Comparison of ENCODE assay signal across 37 cellular contexts in the genomic region with DNA sequence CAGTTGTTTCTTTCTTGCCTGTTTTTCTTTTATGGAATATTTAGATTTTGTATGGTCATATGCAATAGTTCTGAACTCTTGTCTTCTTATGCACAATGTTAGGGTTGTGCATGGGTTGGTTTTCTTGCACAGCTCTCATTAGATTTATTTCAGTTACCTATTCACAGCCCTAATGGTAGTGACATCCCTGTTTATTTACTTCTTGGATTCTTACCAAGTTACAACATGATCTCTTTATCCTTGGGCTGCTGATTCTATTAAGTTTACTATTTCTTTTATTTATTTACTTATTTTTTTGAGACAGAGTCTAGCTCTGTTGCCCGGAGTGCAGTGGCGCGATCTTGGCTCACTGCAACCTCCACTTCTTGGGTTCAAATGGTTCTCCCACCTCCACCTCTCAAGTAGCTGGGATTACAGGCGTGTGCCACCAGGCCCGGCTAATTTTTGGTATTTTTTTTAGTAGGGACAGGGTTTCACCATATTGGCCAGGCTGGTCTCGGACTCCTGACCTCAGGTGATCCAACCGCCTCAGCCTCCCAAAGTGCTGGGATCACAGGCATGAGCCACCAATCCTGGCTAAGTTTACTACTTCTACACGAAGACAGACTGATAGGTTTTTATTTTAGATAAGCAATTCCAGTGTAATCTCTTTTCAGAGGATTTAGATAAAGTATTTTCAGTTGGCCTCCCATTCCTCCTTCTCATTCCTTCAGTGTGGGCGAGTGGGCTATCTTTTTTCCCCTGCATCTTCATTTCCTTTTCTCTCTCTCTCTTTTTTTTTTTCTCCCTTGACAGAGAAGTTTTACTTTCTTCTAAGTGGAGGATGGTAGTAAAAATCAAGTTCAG.
DNase-seq lines count a peak whose midpoint lies in the region; ATAC-seq, FAIRE-seq and TF ChIP-seq lines count a peak whose summit lies in the region.
"Had no signal": no experiment of that assay in that cellular context is flagged by ENCODE, and none has a peak within 500 bp of the region (broad histone marks: within the 10 kb centered on the region; RNA-seq: fewer than 3 reads in every experiment).

No MANE protein-coding gene starts in this region.

- H3K4me3 Mint-ChIP-seq in GM23338 (no peak overlapping the region), osteocyte (ENCODE audit: unreplicated experiment) (no peak overlapping the region)
- H3K4me3 Mint-ChIP-seq: activated naive CD4-positive, alpha-beta T cell treated with anti-CD3 and anti-CD28 coated beads for 36 hours; activated T-cell treated with anti-CD3 and anti-CD28 coated beads, Interleukin-2, amount 50 U/mL, for 72 hours; HFFc6; neural crest cell had no signal

- POLR2A ChIA-PET in K562 (lab: Yijun Ruan, JAX) = interaction anchor here (0.7 to 1.4 kb wide), 2 partner anchors 9 to 21 kb away, joined by 3 to 5 read pairs; no protein-coding TSS in a partner anchor

- H4K20me1 ChIP-seq in GM23338 (replicated peaks; ENCODE audit: insufficient read depth) (no peaks in the 10 kb centered on the region), K562 (replicated peaks; ENCODE audit: control insufficient read depth, insufficient read depth, low read length) (no peaks in the 10 kb centered on the region)

- BruUV-seq in K562 (replicated peaks; lab: Mats Ljungman, UMichigan) = no TSS peak

- CTCF ChIA-PET in K562 (lab: Yijun Ruan, JAX; ENCODE audit: low intra/inter-chr PET ratio) = no interaction called here

- in situ Hi-C loops in K562 (cut with MboI) = no loop called here

- H3K4me1 Mint-ChIP-seq in GM23338 (peaks cover 61% of the 10 kb centered on the region), osteocyte (ENCODE audit: unreplicated experiment) (peaks cover 81% of the 10 kb centered on the region)

- H2AFZ ChIP-seq in GM23338 (no peak overlapping the region), K562 (ENCODE audit: low read depth, low read length) (no peak overlapping the region)
- H2AFZ ChIP-seq: parathyroid adenoma had no signal

- WGBS in K562 (ENCODE audit: insufficient coverage, low coverage, missing lambda C conversion rate) = 47% methylated on average over 6 of the region's 9 CpGs

- H3F3A ChIP-seq in GM23338 (replicated peaks; ENCODE audit: low read depth) = no peaks in the 10 kb centered on the region

- no peaks in the 10 kb centered on the region for H3K9me3 Mint-ChIP-seq in GM23338
- no peaks in the 10 kb centered on the region for H3K9me3 Mint-ChIP-seq in osteocyte (ENCODE audit: unreplicated experiment)
- H3K9me3 Mint-ChIP-seq: activated naive CD4-positive, alpha-beta T cell treated with anti-CD3 and anti-CD28 coated beads for 36 hours; activated T-cell treated with anti-CD3 and anti-CD28 coated beads, Interleukin-2, amount 50 U/mL, for 72 hours; brain; HFFc6; neural crest cell had no signal

- TF ChIP-seq POLR2A in K562 (conservative IDR thresholded peaks at IDR 0.05) = no peak

- H3K79me2 ChIP-seq in GM23338 (replicated peaks; ENCODE audit: insufficient read depth) = peaks cover 14% of the 10 kb centered on the region; the same call in 1 of the 2 replicates
- no peaks in the 10 kb centered on the region for H3K79me2 ChIP-seq in K562 (ENCODE audit: control insufficient read depth, insufficient read depth, low read length)
- H3K79me2 ChIP-seq: parathyroid adenoma had no signal

- TF ChIP-seq CTCF in GM23338 (conservative IDR thresholded peaks at IDR 0.05; ENCODE audit: low read depth in 2 of 2) (no peak), K562 (IDR thresholded peaks at IDR 0.05 in 2 of 3, conservative IDR thresholded peaks at IDR 0.05 in 1 of 3; ENCODE audit: insufficient read depth in 2 of 3, low read depth in 1 of 3, low read length in 3 of 3) (no peak), osteocyte (IDR thresholded peaks at IDR 0.05) (no peak)

- H3K27ac ChIP-seq in GM23338 (ENCODE audit: low read depth) (no peak overlapping the region; the same call in 1 of the 2 replicates), K562 (ENCODE audit: extremely low read depth, low read depth, low read length) (no peak overlapping the region; the same call in 2 of the 3 replicates)
- H3K27ac ChIP-seq: foreskin keratinocyte, HL-60, parathyroid adenoma had no signal

- no peaks in the 10 kb centered on the region for H3K9me3 ChIP-seq in K562 (replicated peaks; ENCODE audit: control insufficient read depth, insufficient read depth, low read depth, low read length)
- H3K9me3 ChIP-seq: adrenal gland, esophagus squamous epithelium, lower lobe of right lung, right atrium auricular region had no signal

- H3K27me3 Mint-ChIP-seq in GM23338 (ENCODE audit: insufficient read depth, low read depth, poor library complexity) (peaks cover 3% of the 10 kb centered on the region), osteocyte (ENCODE audit: unreplicated experiment) (no peaks in the 10 kb centered on the region)
- H3K27me3 Mint-ChIP-seq: brain had no signal

- DNase-seq in GM23338 (ENCODE audit: low spot score) (no peak), NCI-H82 treated with DMSO at 0.1 percent for 48 hours (lab: John Stamatoyannopoulos, UW; ENCODE audit: unreplicated experiment) (peak; percentile 19), K562 (ENCODE audit: extremely low read depth in 1 of 4, low spot score in 3 of 4) (peak in 1 of 4 experiments; percentile 15), osteocyte (ENCODE audit: extremely low spot score, unreplicated experiment) (no peak), GM19240 (ENCODE audit: insufficient read length, low spot score) (no peak), SIG-M5 treated with dmso at 0.1 percent for 504 hours (lab: John Stamatoyannopoulos, UW; ENCODE audit: unreplicated experiment) (no peak)
- DNase-seq: activated CD4-positive, alpha-beta T cell treated with anti-CD3 and anti-CD28 coated beads, Interleukin-2, amount 50 U/mL, for 4 hours; activated naive CD4-positive, alpha-beta T cell treated with anti-CD3 and anti-CD28 coated beads for 36 hours; activated T-cell treated with anti-CD3 and anti-CD28 coated beads, Interleukin-2, amount 50 U/mL, for 72 hours; adrenal gland; cerebellar nuclear complex; dorsolateral prefrontal cortex; esophagus squamous epithelium; foreskin keratinocyte; GOT3; head of caudate nucleus; HFFc6; kidney; lower lobe of right lung; NCI-H1417; NCI-H2029 treated with DMSO at 0.1 percent for 48 hours; NCI-H2227 treated with DMSO at 0.1 percent for 48 hours; NCI-H526; SIG-M5; stimulated activated CD4-positive, alpha-beta T cell treated with anti-CD3 and anti-CD28 coated beads, Interleukin-2, amount 100 ng/mL, for 24 hours; T-helper 9 cell; trophoblast cell had no signal

- intact Hi-C loops in K562 (cut with micrococcal nuclease) = no loop called here

- peaks cover 46% of the 10 kb centered on the region for H3K4me1 ChIP-seq in GM23338 (ENCODE audit: insufficient read depth)
- peaks cover 3 to 19% of the 10 kb centered on the region in 2 experiments; a peak in 4 of 5 replicates for H3K4me1 ChIP-seq in K562 (replicated peaks in 1 of 2; ENCODE audit: control insufficient read depth in 2 of 2, insufficient read depth in 2 of 2, low read length in 2 of 2)
- H3K4me1 ChIP-seq: foreskin keratinocyte had no signal

- no peak for FAIRE-seq in K562 (lab: Jason Lieb, UNC)
- FAIRE-seq: GM12878, kidney, RCC 7860 had no signal

- peak overlapping the region; percentile 53 for H3K27ac Mint-ChIP-seq in GM23338
- peak overlapping the region; percentile 87 for H3K27ac Mint-ChIP-seq in osteocyte (ENCODE audit: unreplicated experiment)
- H3K27ac Mint-ChIP-seq: activated naive CD4-positive, alpha-beta T cell treated with anti-CD3 and anti-CD28 coated beads for 36 hours; activated T-cell treated with anti-CD3 and anti-CD28 coated beads, Interleukin-2, amount 50 U/mL, for 72 hours had no signal

- TF ChIP-seq EP300 in K562 (IDR thresholded peaks at IDR 0.05; ENCODE audit: low read length) = peak; percentile 66; the same call in 1 of the 2 replicates

- H3K27me3 ChIP-seq in GM23338 (ENCODE audit: insufficient read depth) = no peaks in the 10 kb centered on the region
- no peaks in the 10 kb centered on the region for H3K27me3 ChIP-seq in K562 (ENCODE audit: control insufficient read depth in 2 of 2, insufficient read depth in 2 of 2, low read length in 2 of 2)
- H3K27me3 ChIP-seq: adrenal gland, dorsolateral prefrontal cortex, esophagus squamous epithelium, foreskin keratinocyte, right atrium auricular region had no signal

- H3K36me3 Mint-ChIP-seq in GM23338 (ENCODE audit: low read depth) (no peaks in the 10 kb centered on the region), osteocyte (ENCODE audit: unreplicated experiment) (no peaks in the 10 kb centered on the region)
- H3K36me3 Mint-ChIP-seq: brain had no signal

- H3K4me3 ChIP-seq in GM23338 (no peak overlapping the region), K562 (no peak overlapping the region)
- H3K4me3 ChIP-seq: adrenal gland, esophagus squamous epithelium, GM12878, lower lobe of right lung, right atrium auricular region had no signal

- no peak overlapping the region for H3K9ac ChIP-seq in K562 (ENCODE audit: insufficient read depth in 1 of 2, low read depth in 2 of 2, low read length in 2 of 2)
- H3K9ac ChIP-seq: parathyroid adenoma had no signal

- ATAC-seq in GM23338 (no peak), K562 (no peak; the same call in 2 of the 3 replicates), HG03565 (IDR thresholded peaks at IDR 0.05; ENCODE audit: unreplicated experiment) (no peak), HG03442 (IDR thresholded peaks at IDR 0.05; ENCODE audit: unreplicated experiment) (no peak)
- ATAC-seq: activated CD4-positive, CD25-positive, alpha-beta regulatory T cell treated with anti-CD3 and anti-CD28 coated beads, Interleukin-2, amount 50 U/mL, for 24 hours; activated T-cell treated with anti-CD3 and anti-CD28 coated beads, Interleukin-2, amount 50 U/mL, for 72 hours; foreskin keratinocyte; GM12878; lower lobe of right lung had no signal

- no peaks in the 10 kb centered on the region for H3K9me2 ChIP-seq in GM23338 (ENCODE audit: insufficient read depth)

- peak overlapping the region; percentile 36; the same call in 1 of the 2 replicates for H3K4me2 ChIP-seq in GM23338
- no peak overlapping the region for H3K4me2 ChIP-seq in K562 (ENCODE audit: insufficient read depth, low read length)

- no peak for TF ChIP-seq RAD21 in K562 (CRISPR knock-in tag; conservative IDR thresholded peaks at IDR 0.05 in 1 of 2, IDR thresholded peaks at IDR 0.05 in 1 of 2)

- no peaks in the 10 kb centered on the region for H3K9me1 ChIP-seq in K562 (ENCODE audit: control insufficient read depth, insufficient read depth, low read length)

- no peaks in the 10 kb centered on the region for H3K36me3 ChIP-seq in GM23338 (ENCODE audit: insufficient read depth)
- no peaks in the 10 kb centered on the region for H3K36me3 ChIP-seq in K562 (ENCODE audit: control insufficient read depth, insufficient read depth, low read length)
- H3K36me3 ChIP-seq: adrenal gland, esophagus squamous epithelium, lower lobe of right lung, right atrium auricular region had no signal

TF ChIP-seq in GM23338, 12 proteins besides CTCF, POLR2A, EP300 and RAD21:
- TF ChIP-seq JUNB (IDR thresholded peaks at IDR 0.05; ENCODE audit: unreplicated experiment) = no peak

TF ChIP-seq in K562, 482 proteins besides CTCF, POLR2A, EP300 and RAD21 (continues in another document):
- TF ChIP-seq CBFA2T3 (IDR thresholded peaks at IDR 0.05) (peak; percentile 58), BMI1 (IDR thresholded peaks at IDR 0.05; ENCODE audit: low read length) (no peak), ZNF695 (CRISPR knock-in tag; IDR thresholded peaks at IDR 0.05) (no peak), ZNF408 (CRISPR knock-in tag; IDR thresholded peaks at IDR 0.05; ENCODE audit: low read depth) (no peak)
